1 cellular context compared by ENCODE assay signal in the genomic region with DNA sequence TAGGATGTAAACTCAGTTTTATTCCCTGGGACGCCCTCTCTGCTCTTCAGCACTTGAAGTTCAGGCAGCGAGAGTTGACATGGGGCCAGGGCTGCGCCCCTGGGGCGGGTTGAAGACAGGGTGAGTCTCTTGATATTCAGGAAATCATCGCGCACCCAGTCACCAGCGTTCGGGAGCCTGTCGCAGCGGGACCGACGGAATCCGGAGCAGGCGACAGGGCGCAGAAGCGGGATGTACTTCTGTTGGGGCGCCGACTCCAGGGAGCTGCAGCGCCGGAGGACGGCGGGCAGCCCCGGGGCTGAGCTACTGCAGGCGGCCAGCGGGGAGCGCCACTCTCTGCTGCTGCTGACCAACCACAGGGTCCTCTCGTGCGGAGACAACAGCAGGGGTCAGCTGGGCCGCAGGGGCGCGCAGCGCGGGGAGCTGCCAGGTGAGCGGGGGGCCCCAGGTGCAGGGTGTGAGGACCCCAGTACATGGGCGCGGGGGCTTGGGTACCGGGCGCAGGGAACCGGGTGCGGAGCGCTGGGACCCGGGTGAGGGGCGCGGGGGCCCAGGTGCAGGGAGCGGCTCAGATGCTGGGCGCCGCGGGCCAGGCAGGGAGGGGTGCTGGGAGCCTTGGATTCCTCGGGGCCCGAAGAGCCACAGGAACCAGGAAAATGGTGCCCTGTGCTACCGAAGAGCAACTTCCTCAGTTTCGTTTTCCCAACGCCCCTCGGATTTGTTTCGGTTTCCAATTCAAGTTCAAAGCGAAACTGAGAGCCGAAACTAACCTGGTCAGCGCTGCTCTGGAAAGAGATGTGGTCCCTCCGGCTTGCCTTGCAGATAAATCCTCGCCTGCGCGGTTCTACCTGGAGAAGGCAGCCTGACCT.
TF ChIP-seq lines count a peak whose summit lies in the region.

A gene (plus strand): TSS at position 162 of the 869 bp plus-strand sequence. CDS start 70 bp downstream, at position 232.

TF ChIP-seq in HepG2, 621 proteins besides CTCF, POLR2A, EP300 and RAD21 (continued from another document and continues in another):
- TF ChIP-seq, protein P1, sequence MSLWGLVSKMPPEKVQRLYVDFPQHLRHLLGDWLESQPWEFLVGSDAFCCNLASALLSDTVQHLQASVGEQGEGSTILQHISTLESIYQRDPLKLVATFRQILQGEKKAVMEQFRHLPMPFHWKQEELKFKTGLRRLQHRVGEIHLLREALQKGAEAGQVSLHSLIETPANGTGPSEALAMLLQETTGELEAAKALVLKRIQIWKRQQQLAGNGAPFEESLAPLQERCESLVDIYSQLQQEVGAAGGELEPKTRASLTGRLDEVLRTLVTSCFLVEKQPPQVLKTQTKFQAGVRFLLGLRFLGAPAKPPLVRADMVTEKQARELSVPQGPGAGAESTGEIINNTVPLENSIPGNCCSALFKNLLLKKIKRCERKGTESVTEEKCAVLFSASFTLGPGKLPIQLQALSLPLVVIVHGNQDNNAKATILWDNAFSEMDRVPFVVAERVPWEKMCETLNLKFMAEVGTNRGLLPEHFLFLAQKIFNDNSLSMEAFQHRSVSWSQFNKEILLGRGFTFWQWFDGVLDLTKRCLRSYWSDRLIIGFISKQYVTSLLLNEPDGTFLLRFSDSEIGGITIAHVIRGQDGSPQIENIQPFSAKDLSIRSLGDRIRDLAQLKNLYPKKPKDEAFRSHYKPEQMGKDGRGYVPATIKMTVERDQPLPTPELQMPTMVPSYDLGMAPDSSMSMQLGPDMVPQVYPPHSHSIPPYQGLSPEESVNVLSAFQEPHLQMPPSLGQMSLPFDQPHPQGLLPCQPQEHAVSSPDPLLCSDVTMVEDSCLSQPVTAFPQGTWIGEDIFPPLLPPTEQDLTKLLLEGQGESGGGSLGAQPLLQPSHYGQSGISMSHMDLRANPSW (CRISPR knock-in tag; IDR thresholded peaks at IDR 0.05; ENCODE audit: borderline replicate concordance) = peak; percentile 61; the same call in 1 of the 2 replicates
- TF ChIP-seq, protein P2, sequence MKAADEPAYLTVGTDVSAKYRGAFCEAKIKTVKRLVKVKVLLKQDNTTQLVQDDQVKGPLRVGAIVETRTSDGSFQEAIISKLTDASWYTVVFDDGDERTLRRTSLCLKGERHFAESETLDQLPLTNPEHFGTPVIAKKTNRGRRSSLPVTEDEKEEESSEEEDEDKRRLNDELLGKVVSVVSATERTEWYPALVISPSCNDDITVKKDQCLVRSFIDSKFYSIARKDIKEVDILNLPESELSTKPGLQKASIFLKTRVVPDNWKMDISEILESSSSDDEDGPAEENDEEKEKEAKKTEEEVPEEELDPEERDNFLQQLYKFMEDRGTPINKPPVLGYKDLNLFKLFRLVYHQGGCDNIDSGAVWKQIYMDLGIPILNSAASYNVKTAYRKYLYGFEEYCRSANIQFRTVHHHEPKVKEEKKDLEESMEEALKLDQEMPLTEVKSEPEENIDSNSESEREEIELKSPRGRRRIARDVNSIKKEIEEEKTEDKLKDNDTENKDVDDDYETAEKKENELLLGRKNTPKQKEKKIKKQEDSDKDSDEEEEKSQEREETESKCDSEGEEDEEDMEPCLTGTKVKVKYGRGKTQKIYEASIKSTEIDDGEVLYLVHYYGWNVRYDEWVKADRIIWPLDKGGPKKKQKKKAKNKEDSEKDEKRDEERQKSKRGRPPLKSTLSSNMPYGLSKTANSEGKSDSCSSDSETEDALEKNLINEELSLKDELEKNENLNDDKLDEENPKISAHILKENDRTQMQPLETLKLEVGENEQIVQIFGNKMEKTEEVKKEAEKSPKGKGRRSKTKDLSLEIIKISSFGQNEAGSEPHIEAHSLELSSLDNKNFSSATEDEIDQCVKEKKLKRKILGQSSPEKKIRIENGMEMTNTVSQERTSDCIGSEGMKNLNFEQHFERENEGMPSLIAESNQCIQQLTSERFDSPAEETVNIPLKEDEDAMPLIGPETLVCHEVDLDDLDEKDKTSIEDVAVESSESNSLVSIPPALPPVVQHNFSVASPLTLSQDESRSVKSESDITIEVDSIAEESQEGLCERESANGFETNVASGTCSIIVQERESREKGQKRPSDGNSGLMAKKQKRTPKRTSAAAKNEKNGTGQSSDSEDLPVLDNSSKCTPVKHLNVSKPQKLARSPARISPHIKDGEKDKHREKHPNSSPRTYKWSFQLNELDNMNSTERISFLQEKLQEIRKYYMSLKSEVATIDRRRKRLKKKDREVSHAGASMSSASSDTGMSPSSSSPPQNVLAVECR (CRISPR knock-in tag; IDR thresholded peaks at IDR 0.05; ENCODE audit: borderline replicate concordance) = peak; percentile 46; the same call in 1 of the 2 replicates
- TF ChIP-seq KLF9 (CRISPR knock-in tag; IDR thresholded peaks at IDR 0.05; ENCODE audit: low read depth) (no peak), FOXO1 (CRISPR knock-in tag; IDR thresholded peaks at IDR 0.05) (peak; percentile 68), REPIN1 (CRISPR knock-in tag; IDR thresholded peaks at IDR 0.05; ENCODE audit: borderline replicate concordance, low read depth) (peak; percentile 41), SPEN (CRISPR knock-in tag; IDR thresholded peaks at IDR 0.05; ENCODE audit: low read depth) (peak; percentile 68), ZNF619 (CRISPR knock-in tag; IDR thresholded peaks at IDR 0.05) (peak; percentile 77; the same call in 1 of the 2 replicates), RCOR2 (CRISPR knock-in tag; IDR thresholded peaks at IDR 0.05) (no peak), EEA1 (CRISPR knock-in tag; IDR thresholded peaks at IDR 0.05; ENCODE audit: borderline replicate concordance) (peak; percentile 80; the same call in 1 of the 2 replicates), LCORL (IDR thresholded peaks at IDR 0.05) (no peak), LCORL (CRISPR knock-in tag; IDR thresholded peaks at IDR 0.05) (peak; percentile 51; the same call in 1 of the 2 replicates), ZNF790 (CRISPR knock-in tag; IDR thresholded peaks at IDR 0.05; ENCODE audit: borderline replicate concordance) (peak; percentile 65; the same call in 1 of the 2 replicates), SRSF1 (optimal IDR thresholded peaks at IDR 0.05; ENCODE audit: low read depth, low read length) (peak; percentile 84), AGO1 (IDR thresholded peaks at IDR 0.05; ENCODE audit: low read depth, low read length, poor library complexity, severe bottlenecking) (peak; percentile 27), SETDB1 (CRISPR knock-in tag; IDR thresholded peaks at IDR 0.05; ENCODE audit: borderline replicate concordance) (no peak), ZNF124 (CRISPR knock-in tag; IDR thresholded peaks at IDR 0.05) (0 out of 2 replicates have a peak, but pooled peaks have one; percentile 21), ZNF709 (CRISPR knock-in tag; IDR thresholded peaks at IDR 0.05) (0 out of 2 replicates have a peak, but pooled peaks have one; percentile 64), ATF7-NPFF (CRISPR knock-in tag; IDR thresholded peaks at IDR 0.05; ENCODE audit: low read depth) (0 out of 2 replicates have a peak, but pooled peaks have one; percentile 62), KAT8 (CRISPR knock-in tag; IDR thresholded peaks at IDR 0.05) (peak; percentile 68; the same call in 1 of the 2 replicates), ZNF17 (CRISPR knock-in tag; IDR thresholded peaks at IDR 0.05) (no peak), ZNF629 (CRISPR knock-in tag; conservative IDR thresholded peaks at IDR 0.05) (no peak), ZEB1 (IDR thresholded peaks at IDR 0.05; ENCODE audit: insufficient replicate concordance, low read depth) (peak; percentile 47)
- TF ChIP-seq, protein P3, sequence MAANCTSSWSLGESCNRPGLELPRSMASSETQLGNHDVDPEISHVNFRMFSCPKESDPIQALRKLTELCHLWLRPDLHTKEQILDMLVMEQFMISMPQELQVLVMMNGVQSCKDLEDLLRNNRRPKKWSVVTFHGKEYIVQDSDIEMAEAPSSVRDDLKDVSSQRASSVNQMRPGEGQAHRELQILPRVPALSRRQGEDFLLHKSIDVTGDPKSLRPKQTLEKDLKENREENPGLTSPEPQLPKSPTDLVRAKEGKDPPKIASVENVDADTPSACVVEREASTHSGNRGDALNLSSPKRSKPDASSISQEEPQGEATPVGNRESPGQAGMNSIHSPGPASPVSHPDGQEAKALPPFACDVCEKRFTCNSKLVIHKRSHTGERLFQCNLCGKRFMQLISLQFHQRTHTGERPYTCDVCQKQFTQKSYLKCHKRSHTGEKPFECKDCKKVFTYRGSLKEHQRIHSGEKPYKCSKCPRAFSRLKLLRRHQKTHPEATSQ (CRISPR knock-in tag; IDR thresholded peaks at IDR 0.05; ENCODE audit: borderline replicate concordance) = peak; percentile 75; the same call in 1 of the 2 replicates
- TF ChIP-seq, protein P4, sequence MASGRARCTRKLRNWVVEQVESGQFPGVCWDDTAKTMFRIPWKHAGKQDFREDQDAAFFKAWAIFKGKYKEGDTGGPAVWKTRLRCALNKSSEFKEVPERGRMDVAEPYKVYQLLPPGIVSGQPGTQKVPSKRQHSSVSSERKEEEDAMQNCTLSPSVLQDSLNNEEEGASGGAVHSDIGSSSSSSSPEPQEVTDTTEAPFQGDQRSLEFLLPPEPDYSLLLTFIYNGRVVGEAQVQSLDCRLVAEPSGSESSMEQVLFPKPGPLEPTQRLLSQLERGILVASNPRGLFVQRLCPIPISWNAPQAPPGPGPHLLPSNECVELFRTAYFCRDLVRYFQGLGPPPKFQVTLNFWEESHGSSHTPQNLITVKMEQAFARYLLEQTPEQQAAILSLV (CRISPR knock-in tag; IDR thresholded peaks at IDR 0.05; ENCODE audit: borderline replicate concordance) = peak; percentile 79; the same call in 1 of the 2 replicates
- TF ChIP-seq, protein P5, sequence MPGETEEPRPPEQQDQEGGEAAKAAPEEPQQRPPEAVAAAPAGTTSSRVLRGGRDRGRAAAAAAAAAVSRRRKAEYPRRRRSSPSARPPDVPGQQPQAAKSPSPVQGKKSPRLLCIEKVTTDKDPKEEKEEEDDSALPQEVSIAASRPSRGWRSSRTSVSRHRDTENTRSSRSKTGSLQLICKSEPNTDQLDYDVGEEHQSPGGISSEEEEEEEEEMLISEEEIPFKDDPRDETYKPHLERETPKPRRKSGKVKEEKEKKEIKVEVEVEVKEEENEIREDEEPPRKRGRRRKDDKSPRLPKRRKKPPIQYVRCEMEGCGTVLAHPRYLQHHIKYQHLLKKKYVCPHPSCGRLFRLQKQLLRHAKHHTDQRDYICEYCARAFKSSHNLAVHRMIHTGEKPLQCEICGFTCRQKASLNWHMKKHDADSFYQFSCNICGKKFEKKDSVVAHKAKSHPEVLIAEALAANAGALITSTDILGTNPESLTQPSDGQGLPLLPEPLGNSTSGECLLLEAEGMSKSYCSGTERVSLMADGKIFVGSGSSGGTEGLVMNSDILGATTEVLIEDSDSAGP (CRISPR knock-in tag; IDR thresholded peaks at IDR 0.05; ENCODE audit: borderline replicate concordance) = peak; percentile 93; the same call in 1 of the 2 replicates
- TF ChIP-seq, protein P6, sequence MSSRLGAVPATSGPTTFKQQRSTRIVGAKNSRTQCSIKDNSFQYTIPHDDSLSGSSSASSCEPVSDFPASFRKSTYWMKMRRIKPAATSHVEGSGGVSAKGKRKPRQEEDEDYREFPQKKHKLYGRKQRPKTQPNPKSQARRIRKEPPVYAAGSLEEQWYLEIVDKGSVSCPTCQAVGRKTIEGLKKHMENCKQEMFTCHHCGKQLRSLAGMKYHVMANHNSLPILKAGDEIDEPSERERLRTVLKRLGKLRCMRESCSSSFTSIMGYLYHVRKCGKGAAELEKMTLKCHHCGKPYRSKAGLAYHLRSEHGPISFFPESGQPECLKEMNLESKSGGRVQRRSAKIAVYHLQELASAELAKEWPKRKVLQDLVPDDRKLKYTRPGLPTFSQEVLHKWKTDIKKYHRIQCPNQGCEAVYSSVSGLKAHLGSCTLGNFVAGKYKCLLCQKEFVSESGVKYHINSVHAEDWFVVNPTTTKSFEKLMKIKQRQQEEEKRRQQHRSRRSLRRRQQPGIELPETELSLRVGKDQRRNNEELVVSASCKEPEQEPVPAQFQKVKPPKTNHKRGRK (CRISPR knock-in tag; IDR thresholded peaks at IDR 0.05) = peak; percentile 66; the same call in 1 of the 2 replicates
- TF ChIP-seq, protein P7, sequence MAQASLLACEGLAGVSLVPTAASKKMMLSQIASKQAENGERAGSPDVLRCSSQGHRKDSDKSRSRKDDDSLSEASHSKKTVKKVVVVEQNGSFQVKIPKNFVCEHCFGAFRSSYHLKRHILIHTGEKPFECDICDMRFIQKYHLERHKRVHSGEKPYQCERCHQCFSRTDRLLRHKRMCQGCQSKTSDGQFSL (CRISPR knock-in tag; IDR thresholded peaks at IDR 0.05) = no peak
- TF ChIP-seq, protein P8, sequence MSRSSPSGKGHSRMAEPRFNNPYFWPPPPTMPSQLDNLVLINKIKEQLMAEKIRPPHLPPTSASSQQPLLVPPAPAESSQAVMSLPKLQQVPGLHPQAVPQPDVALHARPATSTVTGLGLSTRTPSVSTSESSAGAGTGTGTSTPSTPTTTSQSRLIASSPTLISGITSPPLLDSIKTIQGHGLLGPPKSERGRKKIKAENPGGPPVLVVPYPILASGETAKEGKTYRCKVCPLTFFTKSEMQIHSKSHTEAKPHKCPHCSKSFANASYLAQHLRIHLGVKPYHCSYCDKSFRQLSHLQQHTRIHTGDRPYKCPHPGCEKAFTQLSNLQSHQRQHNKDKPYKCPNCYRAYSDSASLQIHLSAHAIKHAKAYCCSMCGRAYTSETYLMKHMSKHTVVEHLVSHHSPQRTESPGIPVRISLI (CRISPR knock-in tag; IDR thresholded peaks at IDR 0.05; ENCODE audit: borderline replicate concordance) = no peak
- TF ChIP-seq, protein P9, sequence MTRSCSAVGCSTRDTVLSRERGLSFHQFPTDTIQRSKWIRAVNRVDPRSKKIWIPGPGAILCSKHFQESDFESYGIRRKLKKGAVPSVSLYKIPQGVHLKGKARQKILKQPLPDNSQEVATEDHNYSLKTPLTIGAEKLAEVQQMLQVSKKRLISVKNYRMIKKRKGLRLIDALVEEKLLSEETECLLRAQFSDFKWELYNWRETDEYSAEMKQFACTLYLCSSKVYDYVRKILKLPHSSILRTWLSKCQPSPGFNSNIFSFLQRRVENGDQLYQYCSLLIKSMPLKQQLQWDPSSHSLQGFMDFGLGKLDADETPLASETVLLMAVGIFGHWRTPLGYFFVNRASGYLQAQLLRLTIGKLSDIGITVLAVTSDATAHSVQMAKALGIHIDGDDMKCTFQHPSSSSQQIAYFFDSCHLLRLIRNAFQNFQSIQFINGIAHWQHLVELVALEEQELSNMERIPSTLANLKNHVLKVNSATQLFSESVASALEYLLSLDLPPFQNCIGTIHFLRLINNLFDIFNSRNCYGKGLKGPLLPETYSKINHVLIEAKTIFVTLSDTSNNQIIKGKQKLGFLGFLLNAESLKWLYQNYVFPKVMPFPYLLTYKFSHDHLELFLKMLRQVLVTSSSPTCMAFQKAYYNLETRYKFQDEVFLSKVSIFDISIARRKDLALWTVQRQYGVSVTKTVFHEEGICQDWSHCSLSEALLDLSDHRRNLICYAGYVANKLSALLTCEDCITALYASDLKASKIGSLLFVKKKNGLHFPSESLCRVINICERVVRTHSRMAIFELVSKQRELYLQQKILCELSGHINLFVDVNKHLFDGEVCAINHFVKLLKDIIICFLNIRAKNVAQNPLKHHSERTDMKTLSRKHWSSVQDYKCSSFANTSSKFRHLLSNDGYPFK (CRISPR knock-in tag; IDR thresholded peaks at IDR 0.05; ENCODE audit: borderline replicate concordance) = peak; percentile 69; the same call in 1 of the 2 replicates
